Comparison of ENCODE assay signal across 8 cellular contexts in the genomic region with DNA sequence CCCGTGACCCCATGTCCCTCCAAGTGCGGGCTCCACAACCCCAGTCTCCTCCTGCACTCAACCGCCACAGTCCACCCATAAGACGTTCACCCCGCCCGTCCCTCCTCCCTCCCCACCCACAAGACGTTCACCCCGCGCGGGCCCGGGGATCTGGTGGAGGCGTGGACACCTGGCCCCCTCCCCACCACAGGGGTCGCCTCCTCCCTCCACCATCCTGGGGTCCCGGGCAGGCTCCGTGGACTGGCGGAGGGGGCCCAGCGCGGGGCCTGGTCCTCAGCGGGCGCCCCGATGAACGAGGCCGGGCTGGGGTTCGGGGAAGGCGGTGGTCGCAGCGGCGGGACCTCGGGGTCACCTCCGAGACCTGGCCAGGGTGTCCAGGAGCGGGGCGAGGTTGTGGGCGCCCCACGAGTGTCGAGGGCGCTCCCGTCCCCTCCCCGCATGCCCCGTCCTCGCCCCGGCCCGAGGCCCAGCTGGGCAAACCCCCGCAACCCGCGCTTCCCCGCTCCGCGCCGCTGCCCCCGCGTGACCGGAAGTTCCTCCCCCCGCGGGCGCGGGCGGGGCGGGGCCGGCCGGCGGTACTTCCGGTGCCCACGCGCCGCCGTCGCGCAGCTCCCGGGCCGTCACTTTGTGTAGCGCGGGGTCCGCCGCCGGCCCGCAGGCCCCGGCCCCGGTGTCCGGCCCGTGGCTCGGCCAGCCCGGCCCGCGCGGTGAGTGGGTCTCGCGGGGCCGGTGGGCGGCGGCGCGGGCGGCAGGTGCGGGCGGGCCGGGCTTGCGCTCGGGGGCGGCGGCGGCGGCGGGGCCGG. TPM values are rescaled to one million over a fixed set of nuclear protein-coding genes. Genes with fewer than 3 reads are reported as not detected.
DNase-seq lines count a peak whose midpoint lies in the region; ATAC-seq and TF ChIP-seq lines count a peak whose summit lies in the region.

A gene (plus strand): TSS at position 578 of the 803 bp plus-strand sequence. CDS start 5,092 bp downstream, outside the sequence.

- no peaks in the 10 kb centered on the region for H3K9me2 ChIP-seq in PC-3 (replicated peaks; ENCODE audit: low read length)
- no peaks in the 10 kb centered on the region for H3K9me2 ChIP-seq in neural cell (ENCODE audit: insufficient read depth, low read length)

- H3K9me3 ChIP-seq in PC-3 (ENCODE audit: low read length) (no peaks in the 10 kb centered on the region), neural cell (ENCODE audit: low read length) (no peaks in the 10 kb centered on the region), subcutaneous abdominal adipose tissue (ENCODE audit: control insufficient read depth in 5 of 5, low read length in 5 of 5) (no peaks in the 10 kb centered on the region)

- peak; percentile 35 for DNase-seq in PC-3
- DNase-seq in activated T-helper 1 cell treated with anti-CD3 and anti-CD28 coated beads, Interleukin-2, amount 50 U/mL, for 16 hours (ENCODE audit: low read depth in 1 of 2, low spot score in 1 of 2) = peak; percentile 22 to 56
- DNase-seq in fibroblast of the aortic adventitia (ENCODE audit: low read depth) = peak; percentile 43

- intact Hi-C loops in PC-3 (cut with micrococcal nuclease) = no loop called here

- H3K79me2 ChIP-seq in PC-3 (ENCODE audit: low read length) = peaks cover 39% of the 10 kb centered on the region
- H3K79me2 ChIP-seq in neural cell (replicated peaks; ENCODE audit: insufficient read depth, low read length) = peaks cover 31% of the 10 kb centered on the region

- H3K36me3 ChIP-seq in PC-3 (ENCODE audit: low read depth, low read length) (peaks cover 7% of the 10 kb centered on the region), neural cell (ENCODE audit: insufficient read depth, low read length) (no peaks in the 10 kb centered on the region), subcutaneous abdominal adipose tissue (ENCODE audit: control insufficient read depth in 5 of 5, insufficient read depth in 5 of 5, low read length in 5 of 5) (peaks cover 0 to 15% (median 12%) of the 10 kb centered on the region in 5 donors)

- H3K9ac ChIP-seq in PC-3 (ENCODE audit: low read length) (peak within 1 kb of the TSS; percentile 91), neural cell (ENCODE audit: low read length) (peak within 1 kb of the TSS; percentile 83), subcutaneous abdominal adipose tissue (ENCODE audit: low read length in 5 of 5) (peak within 1 kb of the TSS in 4 of 5 donors; percentile 82 to 91 (median 84))

- H3K27ac ChIP-seq in 22Rv1 = peak within 1 kb of the TSS; percentile 75
- no peak within 1 kb of the TSS; the same call in 1 of the 2 replicates for H3K27ac ChIP-seq in PC-3 (ENCODE audit: low read length)
- peak within 1 kb of the TSS; percentile 24 for H3K27ac ChIP-seq in neural cell (ENCODE audit: low read length)
- H3K27ac ChIP-seq in subcutaneous abdominal adipose tissue (ENCODE audit: low read depth, low read length) = peak within 1 kb of the TSS; percentile 17

- ATAC-seq in GM18502 (IDR thresholded peaks at IDR 0.05; ENCODE audit: poor library complexity, unreplicated experiment) (peak; percentile 67), HG02943 (IDR thresholded peaks at IDR 0.05; ENCODE audit: low read depth, unreplicated experiment) (peak; percentile 49), PC-3 (peak; percentile 64)

- H3K4me2 ChIP-seq in PC-3 (ENCODE audit: low read length) (peak within 1 kb of the TSS; percentile 96), neural cell (ENCODE audit: low read length) (peak within 1 kb of the TSS; percentile 48)

- H3F3A ChIP-seq in PC-3 (ENCODE audit: low read length, unreplicated experiment) (no peaks in the 10 kb centered on the region), neural cell (ENCODE audit: insufficient read depth, low read length, poor library complexity, severe bottlenecking) (no peaks in the 10 kb centered on the region)

- no peaks in the 10 kb centered on the region for H4K20me1 ChIP-seq in PC-3 (ENCODE audit: low read length)
- H4K20me1 ChIP-seq in neural cell (ENCODE audit: insufficient read depth) = no peaks in the 10 kb centered on the region

- H3K27me3 ChIP-seq in PC-3 (ENCODE audit: low read length) = no peaks in the 10 kb centered on the region
- no peaks in the 10 kb centered on the region for H3K27me3 ChIP-seq in neural cell (ENCODE audit: insufficient read depth, low read depth, low read length)
- peaks cover 0 to 3% (median 0%) of the 10 kb centered on the region in 5 donors for H3K27me3 ChIP-seq in subcutaneous abdominal adipose tissue (ENCODE audit: control insufficient read depth in 5 of 5, insufficient read depth in 4 of 5, low read length in 5 of 5)

- peak within 1 kb of the TSS; percentile 73 for H2AFZ ChIP-seq in PC-3 (ENCODE audit: low read length)
- peak within 1 kb of the TSS; percentile 73 for H2AFZ ChIP-seq in neural cell (ENCODE audit: low read depth, low read length)

- TF ChIP-seq EP300 in neural cell (conservative IDR thresholded peaks at IDR 0.05; ENCODE audit: poor library complexity, severe bottlenecking) = no peak

- BruUV-seq in PC-3 (replicated peaks; lab: Mats Ljungman, UMichigan) = no TSS peak

- H3K4me1 ChIP-seq in PC-3 (ENCODE audit: insufficient read depth, low read length) = peaks cover 15% of the 10 kb centered on the region; the same call in 1 of the 2 replicates
- peaks cover 7 to 34% (median 28%) of the 10 kb centered on the region in 5 donors for H3K4me1 ChIP-seq in subcutaneous abdominal adipose tissue (ENCODE audit: control insufficient read depth in 5 of 5, insufficient read depth in 5 of 5, low read length in 5 of 5)

- CTCF ChIA-PET in PC-3 (lab: Charles Lee) = no interaction called here

- H3K4me3 ChIP-seq in PC-3 (ENCODE audit: low read length) = peak within 1 kb of the TSS; percentile 82
- peak within 1 kb of the TSS; percentile 79 for H3K4me3 ChIP-seq in fibroblast of the aortic adventitia (ENCODE audit: low read depth, low read length)
- H3K4me3 ChIP-seq in neural cell (ENCODE audit: low read length) = peak within 1 kb of the TSS; percentile 96
- H3K4me3 ChIP-seq in subcutaneous abdominal adipose tissue (ENCODE audit: low read depth in 1 of 5, low read length in 5 of 5) = peak within 1 kb of the TSS; percentile 64 to 75 (median 70)

- TF ChIP-seq RAD21 in neural cell (conservative IDR thresholded peaks at IDR 0.05) = no peak

- no peak for TF ChIP-seq CTCF in 22Rv1 (IDR thresholded peaks at IDR 0.05)
- no peak for TF ChIP-seq CTCF in PC-3 (conservative IDR thresholded peaks at IDR 0.05; ENCODE audit: low read depth, low read length)
- TF ChIP-seq CTCF in fibroblast of the aortic adventitia (IDR thresholded peaks at IDR 0.05; ENCODE audit: insufficient read depth, low read length) = no peak
- TF ChIP-seq CTCF in neural cell (IDR thresholded peaks at IDR 0.05; ENCODE audit: poor library complexity, severe bottlenecking) = no peak

- POLR2A ChIA-PET in PC-3 (lab: Charles Lee; ENCODE audit: unreplicated experiment) = interaction anchor here (0.5 kb wide), 1 partner anchor 647 kb away, joined by 5 read pairs; no protein-coding TSS in a partner anchor

TF ChIP-seq in neural cell, 6 proteins besides CTCF, POLR2A, EP300 and RAD21:
- TF ChIP-seq TAF1 (IDR thresholded peaks at IDR 0.05; ENCODE audit: low read depth) = peak; percentile 38
- TF ChIP-seq, protein P1, sequence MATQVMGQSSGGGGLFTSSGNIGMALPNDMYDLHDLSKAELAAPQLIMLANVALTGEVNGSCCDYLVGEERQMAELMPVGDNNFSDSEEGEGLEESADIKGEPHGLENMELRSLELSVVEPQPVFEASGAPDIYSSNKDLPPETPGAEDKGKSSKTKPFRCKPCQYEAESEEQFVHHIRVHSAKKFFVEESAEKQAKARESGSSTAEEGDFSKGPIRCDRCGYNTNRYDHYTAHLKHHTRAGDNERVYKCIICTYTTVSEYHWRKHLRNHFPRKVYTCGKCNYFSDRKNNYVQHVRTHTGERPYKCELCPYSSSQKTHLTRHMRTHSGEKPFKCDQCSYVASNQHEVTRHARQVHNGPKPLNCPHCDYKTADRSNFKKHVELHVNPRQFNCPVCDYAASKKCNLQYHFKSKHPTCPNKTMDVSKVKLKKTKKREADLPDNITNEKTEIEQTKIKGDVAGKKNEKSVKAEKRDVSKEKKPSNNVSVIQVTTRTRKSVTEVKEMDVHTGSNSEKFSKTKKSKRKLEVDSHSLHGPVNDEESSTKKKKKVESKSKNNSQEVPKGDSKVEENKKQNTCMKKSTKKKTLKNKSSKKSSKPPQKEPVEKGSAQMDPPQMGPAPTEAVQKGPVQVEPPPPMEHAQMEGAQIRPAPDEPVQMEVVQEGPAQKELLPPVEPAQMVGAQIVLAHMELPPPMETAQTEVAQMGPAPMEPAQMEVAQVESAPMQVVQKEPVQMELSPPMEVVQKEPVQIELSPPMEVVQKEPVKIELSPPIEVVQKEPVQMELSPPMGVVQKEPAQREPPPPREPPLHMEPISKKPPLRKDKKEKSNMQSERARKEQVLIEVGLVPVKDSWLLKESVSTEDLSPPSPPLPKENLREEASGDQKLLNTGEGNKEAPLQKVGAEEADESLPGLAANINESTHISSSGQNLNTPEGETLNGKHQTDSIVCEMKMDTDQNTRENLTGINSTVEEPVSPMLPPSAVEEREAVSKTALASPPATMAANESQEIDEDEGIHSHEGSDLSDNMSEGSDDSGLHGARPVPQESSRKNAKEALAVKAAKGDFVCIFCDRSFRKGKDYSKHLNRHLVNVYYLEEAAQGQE (IDR thresholded peaks at IDR 0.05; ENCODE audit: borderline replicate concordance) = no peak
- TF ChIP-seq MXI1 (conservative IDR thresholded peaks at IDR 0.05; ENCODE audit: poor library complexity, severe bottlenecking) = peak; percentile 58
- no peak for TF ChIP-seq SMC3 (conservative IDR thresholded peaks at IDR 0.05; ENCODE audit: poor library complexity)
- TF ChIP-seq POLR2AphosphoS5 (IDR thresholded peaks at IDR 0.05) = peak; percentile 76
- TF ChIP-seq EZH2 (IDR thresholded peaks at IDR 0.05; ENCODE audit: borderline replicate concordance, insufficient read depth, low read length, poor library complexity, severe bottlenecking) = no peak

RNA-seq across cellular contexts. Expression of the gene that starts here (rescaled TPM):
- total RNA-seq in PC-3 (2014; rRNA removed) (17.5 and 26.7 TPM in 2 replicates), fibroblast of the aortic adventitia (ENCODE audit: low replicate concordance) (9.9 and 21.0 TPM in 2 replicates)
- 22.2 and 31.6 TPM in 2 replicates for polyA plus RNA-seq in neural cell
- polyA minus RNA-seq in neural cell = 32.5 and 43.3 TPM in 2 replicates
